ENCODE assay signal across 8 cellular contexts in the genomic region with DNA sequence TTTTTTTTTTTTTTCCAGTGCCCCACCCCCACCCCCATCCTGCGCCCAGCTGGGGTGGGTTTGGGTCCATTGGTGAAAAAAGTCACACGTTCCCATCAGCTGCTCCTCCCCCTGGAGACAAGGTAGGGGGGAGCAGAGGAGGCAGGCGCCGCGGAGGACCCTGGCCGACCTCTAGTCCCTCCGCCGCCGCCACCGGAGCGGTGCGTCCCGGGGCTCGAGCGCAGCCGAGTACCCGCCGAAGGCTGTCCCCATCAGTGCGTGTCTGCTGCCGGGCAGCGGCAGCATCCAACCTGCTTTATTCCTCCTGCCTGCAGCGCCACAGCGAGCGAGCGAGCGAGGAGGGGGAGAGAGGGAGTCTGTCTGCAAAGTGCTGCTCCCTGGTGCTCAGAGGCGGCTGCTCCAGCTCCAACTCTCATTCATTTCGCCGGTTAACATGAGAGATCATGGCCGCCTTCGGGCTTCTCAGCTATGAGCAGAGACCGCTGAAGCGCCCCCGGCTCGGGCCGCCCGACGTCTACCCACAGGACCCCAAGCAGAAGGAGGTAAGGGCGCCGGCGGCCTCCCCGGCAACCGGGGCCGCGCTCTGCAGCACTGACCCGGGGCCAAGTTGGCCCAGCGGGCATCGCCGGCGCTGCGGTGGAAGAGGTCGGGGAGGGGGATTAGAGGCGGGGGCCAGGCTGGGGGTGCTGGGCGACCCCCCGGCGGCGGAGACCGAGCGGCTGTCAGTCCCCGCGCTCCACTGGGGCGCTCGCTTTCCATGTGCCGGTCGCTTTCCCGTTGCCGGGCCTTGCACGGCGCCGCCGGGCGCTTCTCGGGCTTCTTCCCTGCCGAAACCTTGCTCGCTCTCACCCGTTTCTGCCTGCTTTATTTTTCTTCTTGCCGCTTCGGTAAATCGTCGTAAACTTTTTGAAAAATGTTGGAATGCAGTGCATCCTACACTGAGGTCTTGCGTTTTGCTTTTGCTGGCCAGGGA. TPM values are rescaled to one million over a fixed set of nuclear protein-coding genes. Genes with fewer than 3 reads are reported as not detected.
A peak's percentile ranks its signal among the peaks of the same experiment; 100 is the strongest.
DNase-seq lines count a peak whose midpoint lies in the region; ATAC-seq and TF ChIP-seq lines count a peak whose summit lies in the region.

No MANE protein-coding gene starts in this region.

- no peaks in the 10 kb centered on the region for H3K36me3 Mint-ChIP-seq in activated T-helper 17 cell treated with anti-CD3 and anti-CD28 coated beads, Interleukin-2, amount 50 U/mL, for 72 hours (ENCODE audit: low read depth)
- no peaks in the 10 kb centered on the region for H3K36me3 Mint-ChIP-seq in natural killer cell
- H3K36me3 Mint-ChIP-seq in stimulated activated naive B cell treated with anti-CD40 and anti-IgM and Interleukin-4, amounts not matched to agents 10 μg/mL and 1 μg/mL and 100 μg/mL, for 72 hours: no peaks in the 10 kb centered on the region

- H3K4me3 ChIP-seq in HUES64 (ENCODE audit: low read length) (peak overlapping the region; percentile 90), OCI-LY3 (ENCODE audit: low read length) (peak overlapping the region; percentile 94)

- peak; percentile 65 for ATAC-seq in GM21390 (IDR thresholded peaks at IDR 0.05; ENCODE audit: unreplicated experiment)
- ATAC-seq in activated T-helper 17 cell treated with anti-CD3 and anti-CD28 coated beads, Interleukin-2, amount 50 U/mL, for 72 hours (replicated peaks): peak; percentile 79
- ATAC-seq in natural killer cell: peak; percentile 72 to 78 (median 77)
- peak; percentile 83 to 84 for ATAC-seq in stimulated activated naive B cell treated with anti-CD40 and anti-IgM and Interleukin-4, amounts not matched to agents 10 μg/mL and 1 μg/mL and 100 μg/mL, for 72 hours (replicated peaks)

- no peaks in the 10 kb centered on the region for H3K9me3 Mint-ChIP-seq in activated T-helper 17 cell treated with anti-CD3 and anti-CD28 coated beads, Interleukin-2, amount 50 U/mL, for 72 hours
- H3K9me3 Mint-ChIP-seq in natural killer cell: no peaks in the 10 kb centered on the region
- no peaks in the 10 kb centered on the region for H3K9me3 Mint-ChIP-seq in stimulated activated naive B cell treated with anti-CD40 and anti-IgM and Interleukin-4, amounts not matched to agents 10 μg/mL and 1 μg/mL and 100 μg/mL, for 72 hours

- H3K4me1 ChIP-seq in HUES64 (ENCODE audit: insufficient read depth, low read length) (peaks cover 34% of the 10 kb centered on the region), OCI-LY3 (ENCODE audit: low read length) (peaks cover 15% of the 10 kb centered on the region)

- H3K4me3 Mint-ChIP-seq in activated T-helper 17 cell treated with anti-CD3 and anti-CD28 coated beads, Interleukin-2, amount 50 U/mL, for 72 hours: peak overlapping the region; percentile 76
- H3K4me3 Mint-ChIP-seq in natural killer cell: peak overlapping the region; percentile 93
- peak overlapping the region; percentile 88 to 89 for H3K4me3 Mint-ChIP-seq in stimulated activated naive B cell treated with anti-CD40 and anti-IgM and Interleukin-4, amounts not matched to agents 10 μg/mL and 1 μg/mL and 100 μg/mL, for 72 hours

- peak overlapping the region; percentile 78; the same call in 1 of the 2 replicates for H3K27ac ChIP-seq in HUES64 (ENCODE audit: low read depth, low read length)
- H3K27ac ChIP-seq in OCI-LY3 (ENCODE audit: low read length): no peak overlapping the region

- H3K27me3 ChIP-seq in HUES64 (ENCODE audit: insufficient read depth, low read length) (peaks cover 18% of the 10 kb centered on the region), OCI-LY3 (ENCODE audit: low read depth, low read length) (peaks cover 31% of the 10 kb centered on the region)

- peak; percentile 58 for TF ChIP-seq CTCF in OCI-LY3 (IDR thresholded peaks at IDR 0.05; ENCODE audit: low read depth, low read length)
- peak; percentile 18 for TF ChIP-seq CTCF in natural killer cell (IDR thresholded peaks at IDR 0.05)

- H3K9ac ChIP-seq in HUES64 (ENCODE audit: low read depth, low read length): peak overlapping the region; percentile 73
- peak overlapping the region; percentile 65 for H3K9ac ChIP-seq in OCI-LY3 (ENCODE audit: low read length)

- peaks cover 27% of the 10 kb centered on the region for H3K27me3 Mint-ChIP-seq in activated T-helper 17 cell treated with anti-CD3 and anti-CD28 coated beads, Interleukin-2, amount 50 U/mL, for 72 hours
- peaks cover 25 to 35% of the 10 kb centered on the region in 2 donors for H3K27me3 Mint-ChIP-seq in natural killer cell (ENCODE audit: low read depth in 2 of 2)
- peaks cover 36 to 59% of the 10 kb centered on the region in 2 donors for H3K27me3 Mint-ChIP-seq in stimulated activated naive B cell treated with anti-CD40 and anti-IgM and Interleukin-4, amounts not matched to agents 10 μg/mL and 1 μg/mL and 100 μg/mL, for 72 hours

- peak overlapping the region; percentile 68 for H3K4me2 ChIP-seq in OCI-LY3 (ENCODE audit: low read length)

- no peaks in the 10 kb centered on the region for H4K20me1 ChIP-seq in OCI-LY3 (ENCODE audit: insufficient read depth, low read length)

- no peaks in the 10 kb centered on the region for H3K4me1 Mint-ChIP-seq in activated T-helper 17 cell treated with anti-CD3 and anti-CD28 coated beads, Interleukin-2, amount 50 U/mL, for 72 hours
- peaks cover 11 to 14% of the 10 kb centered on the region in 2 donors for H3K4me1 Mint-ChIP-seq in natural killer cell
- peaks cover 10% of the 10 kb centered on the region in 2 donors for H3K4me1 Mint-ChIP-seq in stimulated activated naive B cell treated with anti-CD40 and anti-IgM and Interleukin-4, amounts not matched to agents 10 μg/mL and 1 μg/mL and 100 μg/mL, for 72 hours

- no peaks in the 10 kb centered on the region for H3K9me3 ChIP-seq in HUES64 (ENCODE audit: insufficient read depth, low read depth, low read length)
- no peaks in the 10 kb centered on the region for H3K9me3 ChIP-seq in OCI-LY3 (ENCODE audit: insufficient read depth, low read length)

- DNase-seq in COR-L47 (lab: John Stamatoyannopoulos, UW) (peak; percentile 90), fibroblast of peridontal ligament (ENCODE audit: extremely low read depth) (peak; percentile 77), natural killer cell (peak; percentile 34)
- DNase-seq in stimulated activated naive B cell treated with anti-CD40 and anti-IgM and Interleukin-4, amounts not matched to agents 10 μg/mL and 1 μg/mL and 100 μg/mL, for 72 hours: peak; percentile 65

- no peak overlapping the region for H3K27ac Mint-ChIP-seq in activated T-helper 17 cell treated with anti-CD3 and anti-CD28 coated beads, Interleukin-2, amount 50 U/mL, for 72 hours
- H3K27ac Mint-ChIP-seq in natural killer cell: peak overlapping the region in 1 of 2 donors; percentile 78
- peak overlapping the region; percentile 74 for H3K27ac Mint-ChIP-seq in stimulated activated naive B cell treated with anti-CD40 and anti-IgM and Interleukin-4, amounts not matched to agents 10 μg/mL and 1 μg/mL and 100 μg/mL, for 72 hours

- WGBS in HUES64: under 1% methylated on average over 79 of the region's 81 CpGs

- intact Hi-C loops in natural killer cell (cut with micrococcal nuclease): no loop called here

- H3K79me2 ChIP-seq in OCI-LY3 (ENCODE audit: low read length): no peaks in the 10 kb centered on the region

- H2AFZ ChIP-seq in OCI-LY3 (ENCODE audit: low read depth, low read length): peak overlapping the region; percentile 90; the same call in 1 of the 2 replicates

- H3K36me3 ChIP-seq in HUES64 (ENCODE audit: insufficient read depth, low read length) (0 out of 2 replicates have a peak, but pooled peaks cover 2% of the 10 kb centered on the region), OCI-LY3 (replicated peaks; ENCODE audit: low read depth, low read length) (no peaks in the 10 kb centered on the region)

RNA-seq across cellular contexts. Expression of a gene that starts 1.3 kb away (rescaled TPM):
- 4.4 TPM for polyA plus RNA-seq in HUES64 (2013, experiment 1 of 2)
- polyA plus RNA-seq in HUES64 (2013, experiment 2 of 2): 5.6 TPM
- total RNA-seq in activated T-helper 17 cell treated with anti-CD3 and anti-CD28 coated beads, Interleukin-2, amount 50 U/mL, for 72 hours: 1 to 10 TPM; 3.3 to 6.4 TPM
- total RNA-seq in natural killer cell: 1 to 10 TPM; 3.0 to 6.5 (median 3.0) TPM

Comparison
In these comparisons a context has a peak if more than half of its experiments do, and no peak if none do; other contexts are left out.
1. DNase-seq: peak in every context shown above with its lines; median percentile 90 in COR-L47; 77 in fibroblast of peridontal ligament; 65 in stimulated activated naive B cell treated with anti-CD40 and anti-IgM and Interleukin-4, amounts not matched to agents 10 μg/mL and 1 μg/mL and 100 μg/mL, for 72 hours; 34 in natural killer cell.